Comparison of ENCODE assay signal across 9 cellular contexts in the genomic region with DNA sequence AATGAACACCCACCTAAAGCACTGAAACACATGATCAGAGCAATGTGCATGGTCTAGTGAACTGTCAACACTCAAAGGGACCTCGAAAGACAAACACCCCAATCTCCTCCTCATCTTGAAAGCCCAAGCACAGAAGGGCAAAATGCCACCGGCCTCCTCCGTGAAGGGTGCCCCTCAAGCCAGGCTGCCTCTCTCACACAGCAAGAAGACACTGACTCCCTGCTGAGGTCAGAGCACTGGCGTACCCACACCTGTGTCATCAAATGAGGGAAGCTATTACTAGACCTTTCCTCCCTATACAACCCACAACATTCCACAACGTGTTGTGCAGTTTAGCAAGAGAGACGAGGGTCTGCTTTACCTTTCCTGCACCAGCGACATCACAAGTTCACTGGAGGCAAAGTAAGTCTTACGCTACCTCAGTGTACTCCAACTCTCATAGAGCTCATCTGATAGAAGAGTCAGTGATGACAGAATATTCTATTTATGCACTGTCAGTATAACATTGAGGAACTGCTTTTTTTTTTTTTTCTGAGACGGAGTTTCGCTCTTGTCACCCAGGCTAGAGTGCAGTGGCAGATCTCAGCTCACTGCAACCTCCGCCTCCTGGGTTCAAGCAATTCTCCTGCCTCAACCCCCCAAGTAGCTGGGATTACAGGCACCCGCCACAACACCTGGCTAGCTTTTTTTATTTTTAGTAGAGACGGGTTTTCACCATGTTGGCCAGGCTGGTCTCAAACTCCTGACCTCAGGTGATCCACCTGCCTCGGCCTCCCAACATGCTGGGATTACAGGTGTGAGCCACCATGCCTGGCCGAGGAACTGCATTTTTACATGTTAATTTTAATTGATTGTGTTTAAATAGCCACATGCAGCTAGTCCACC. TPM values are rescaled to one million over a fixed set of nuclear protein-coding genes. Genes with fewer than 3 reads are reported as not detected.
DNase-seq lines count a peak whose midpoint lies in the region; ATAC-seq, FAIRE-seq and TF ChIP-seq lines count a peak whose summit lies in the region.
"Had no signal": no experiment of that assay in that cellular context is flagged by ENCODE, and none has a peak within 500 bp of the region (broad histone marks: within the 10 kb centered on the region; RNA-seq: fewer than 3 reads in every experiment).

No MANE protein-coding gene starts in this region.

- peaks cover 62% of the 10 kb centered on the region for H3K79me2 ChIP-seq in keratinocyte (ENCODE audit: control insufficient read depth, insufficient read depth, low read length)

- peaks cover 24% of the 10 kb centered on the region for H3K4me1 ChIP-seq in keratinocyte (ENCODE audit: control insufficient read depth, extremely low read depth, insufficient read depth, low read length)

- no peak for DNase-seq in BJ (ENCODE audit: low read depth)
- DNase-seq in RKO (ENCODE audit: low spot score): peak; percentile 81
- no peak for DNase-seq in keratinocyte (ENCODE audit: low read depth, low spot score)
- no peak for DNase-seq in NCI-H345 (lab: John Stamatoyannopoulos, UW)
- DNase-seq in activated CD4-positive, alpha-beta T cell treated with anti-CD3 and anti-CD28 coated beads, Interleukin-2, amount 50 U/mL, for 48 hours: no peak
- no peak for DNase-seq in MG63
- DNase-seq: EL had no signal

- peak overlapping the region; percentile 30 for H3K4me3 ChIP-seq in BJ (ENCODE audit: low read depth, low read length)
- H3K4me3 ChIP-seq in keratinocyte (ENCODE audit: control insufficient read depth in 2 of 3, extremely low read depth in 1 of 3, insufficient read depth in 2 of 3, low read depth in 1 of 3, low read length in 3 of 3): no peak overlapping the region
- H3K4me3 ChIP-seq in MG63: no peak overlapping the region; the same call in 1 of the 2 replicates

- no peaks in the 10 kb centered on the region for H3K27me3 ChIP-seq in BJ (ENCODE audit: control insufficient read depth, insufficient read depth, low read length)
- H3K27me3 ChIP-seq in keratinocyte (ENCODE audit: control insufficient read depth, extremely low read depth, insufficient read depth, low read length): no peaks in the 10 kb centered on the region
- no peaks in the 10 kb centered on the region for H3K27me3 ChIP-seq in MG63

- no peak overlapping the region for H2AFZ ChIP-seq in keratinocyte (ENCODE audit: control insufficient read depth, low read length)

- TF ChIP-seq POLR2A in GM18505 (IDR thresholded peaks at IDR 0.05; ENCODE audit: borderline replicate concordance, extremely low read depth, insufficient read depth, insufficient read length): no peak

- H3K36me3 ChIP-seq in BJ (ENCODE audit: control insufficient read depth, insufficient read depth, low read length): peaks cover 8% of the 10 kb centered on the region
- H3K36me3 ChIP-seq in keratinocyte (ENCODE audit: control insufficient read depth in 2 of 2, extremely low read depth in 1 of 2, insufficient read depth in 2 of 2, low read length in 2 of 2): peaks cover 15 to 23% of the 10 kb centered on the region in 2 experiments
- H3K36me3 ChIP-seq in MG63: peaks cover 60% of the 10 kb centered on the region

- H3K27ac ChIP-seq in keratinocyte (ENCODE audit: control insufficient read depth, insufficient read depth, low read length): no peak overlapping the region

- POLR2A ChIA-PET in BJ (lab: Charles Lee): interaction anchor here (0.7 to 1.4 kb wide), 2 partner anchors 10 to 16 kb away, joined by 3 read pairs; partner anchors contain the start of gene ZNF672

- peak overlapping the region; percentile 33 for H3K4me2 ChIP-seq in keratinocyte (ENCODE audit: control insufficient read depth, extremely low read depth, insufficient read depth, low read depth, low read length)

- dilution Hi-C loops in keratinocyte (cut with MboI; ENCODE audit: extremely low pct_ligation_motif_present, low sequenced_read_pairs): no loop called here

- no peak for FAIRE-seq in keratinocyte (lab: Jason Lieb, UNC)

- ATAC-seq in GM21528 (IDR thresholded peaks at IDR 0.05; ENCODE audit: low FRiP score, unreplicated experiment): peak; percentile 18
- ATAC-seq in GM18505 (IDR thresholded peaks at IDR 0.05; ENCODE audit: unreplicated experiment): no peak

- no peaks in the 10 kb centered on the region for H4K20me1 ChIP-seq in keratinocyte (ENCODE audit: control insufficient read depth, extremely low read depth, insufficient read depth, low read length)

- TF ChIP-seq CTCF in BJ (IDR thresholded peaks at IDR 0.05; ENCODE audit: insufficient read depth, low read depth, low read length) (no peak), keratinocyte (optimal IDR thresholded peaks at IDR 0.05 in 1 of 3, IDR thresholded peaks at IDR 0.05 in 1 of 3, conservative IDR thresholded peaks at IDR 0.05 in 1 of 3; ENCODE audit: extremely low read depth in 1 of 3, insufficient read depth in 2 of 3, low read length in 3 of 3) (no peak)

- H3K9me1 ChIP-seq in keratinocyte (ENCODE audit: control insufficient read depth, extremely low read depth, insufficient read depth, low read length): peaks cover 2% of the 10 kb centered on the region

- H3K9me3 ChIP-seq in keratinocyte (ENCODE audit: control insufficient read depth, low read depth, low read length) (no peaks in the 10 kb centered on the region), MG63 (no peaks in the 10 kb centered on the region)

- CTCF ChIA-PET in BJ (lab: Yijun Ruan, JAX): interaction anchor here (0.6 to 1.0 kb wide), 2 partner anchors 11 to 102 kb away, joined by 3 to 5 read pairs; no protein-coding TSS in a partner anchor

- no peak overlapping the region for H3K9ac ChIP-seq in keratinocyte (ENCODE audit: control insufficient read depth, extremely low read depth, insufficient read depth, low read length)

RNA-seq across cellular contexts. Expression of gene SH3BP5L, which starts 3.3 kb away (rescaled TPM):
- polyA plus RNA-seq in BJ (2011; rRNA removed) (23.2 and 32.5 TPM in 2 replicates), keratinocyte (13.2 to 21.2 TPM (median 17.3 TPM) in 3 replicates)
- polyA minus RNA-seq in BJ (2011; rRNA and poly(A)+ RNA removed): 18.2 and 26.6 TPM in 2 replicates
- 7.3 TPM for polyA plus RNA-seq in keratinocyte (2011; ENCODE audit: low read depth)
- polyA plus RNA-seq in keratinocyte (2011; cell fraction: cytosol; rRNA removed): 13.4 and 16.9 TPM in 2 replicates
- 29.2 TPM in 2 replicates for polyA plus RNA-seq in keratinocyte (2011; cell fraction: nucleus; rRNA removed)
- 11.7 and 17.9 TPM in 2 replicates for polyA plus RNA-seq in keratinocyte (2012; ENCODE audit: low replicate concordance)
- 15.0 to 26.4 TPM (median 20.5 TPM) in 3 replicates for polyA minus RNA-seq in keratinocyte
- polyA minus RNA-seq in keratinocyte (2011; cell fraction: cytosol; rRNA and poly(A)+ RNA removed): 18.4 TPM
- polyA minus RNA-seq in keratinocyte (2011; cell fraction: nucleus; rRNA and poly(A)+ RNA removed): 12.1 and 15.7 TPM in 2 replicates
- 15.8 and 30.0 TPM in 2 replicates for total RNA-seq in MG63 (2014; rRNA removed; shearing (Covaris generic); ENCODE audit: low replicate concordance)

RNA-seq across cellular contexts. Expression of gene ZNF672, which starts 15.6 kb away (rescaled TPM):
- polyA plus RNA-seq in BJ (2011; rRNA removed) (13.9 and 17.1 TPM in 2 replicates), keratinocyte (12.6 to 16.9 TPM (median 15.4 TPM) in 3 replicates)
- polyA minus RNA-seq in BJ (2011; rRNA and poly(A)+ RNA removed): 13.2 and 16.0 TPM in 2 replicates
- polyA plus RNA-seq in keratinocyte (2011; ENCODE audit: low read depth): 2.9 TPM
- 11.3 and 12.8 TPM in 2 replicates for polyA plus RNA-seq in keratinocyte (2011; cell fraction: cytosol; rRNA removed)
- polyA plus RNA-seq in keratinocyte (2011; cell fraction: nucleus; rRNA removed): 15.4 and 15.6 TPM in 2 replicates
- 11.2 and 12.4 TPM in 2 replicates for polyA plus RNA-seq in keratinocyte (2012; ENCODE audit: low replicate concordance)
- 14.9 to 19.9 TPM (median 19.3 TPM) in 3 replicates for polyA minus RNA-seq in keratinocyte
- polyA minus RNA-seq in keratinocyte (2011; cell fraction: cytosol; rRNA and poly(A)+ RNA removed): 24.6 TPM
- polyA minus RNA-seq in keratinocyte (2011; cell fraction: nucleus; rRNA and poly(A)+ RNA removed): 11.7 and 12.8 TPM in 2 replicates
- total RNA-seq in MG63 (2014; rRNA removed; shearing (Covaris generic); ENCODE audit: low replicate concordance): 16.4 and 22.2 TPM in 2 replicates

RNA-seq across cellular contexts. Expression of gene ZNF692, which starts 36.5 kb away (rescaled TPM):
- polyA plus RNA-seq in BJ (2011; rRNA removed) (13.1 and 19.5 TPM in 2 replicates), keratinocyte (18.7 to 48.9 TPM (median 27.0 TPM) in 3 replicates)
- 3.6 and 5.7 TPM in 2 replicates for polyA minus RNA-seq in BJ (2011; rRNA and poly(A)+ RNA removed)
- polyA plus RNA-seq in keratinocyte (2011; ENCODE audit: low read depth): 7.4 TPM
- 11.4 TPM in 2 replicates for polyA plus RNA-seq in keratinocyte (2011; cell fraction: cytosol; rRNA removed)
- 207 and 235 TPM in 2 replicates for polyA plus RNA-seq in keratinocyte (2011; cell fraction: nucleus; rRNA removed)
- 17.6 and 43.9 TPM in 2 replicates for polyA plus RNA-seq in keratinocyte (2012; ENCODE audit: low replicate concordance)
- polyA minus RNA-seq in keratinocyte: 12.8 to 14.5 TPM (median 13.8 TPM) in 3 replicates
- polyA minus RNA-seq in keratinocyte (2011; cell fraction: cytosol; rRNA and poly(A)+ RNA removed): 15.2 TPM
- 22.2 and 23.7 TPM in 2 replicates for polyA minus RNA-seq in keratinocyte (2011; cell fraction: nucleus; rRNA and poly(A)+ RNA removed)
- total RNA-seq in MG63 (2014; rRNA removed; shearing (Covaris generic); ENCODE audit: low replicate concordance): 14.3 and 14.7 TPM in 2 replicates
